Comparison of ENCODE assay signal across 9 cellular contexts in the genomic region with DNA sequence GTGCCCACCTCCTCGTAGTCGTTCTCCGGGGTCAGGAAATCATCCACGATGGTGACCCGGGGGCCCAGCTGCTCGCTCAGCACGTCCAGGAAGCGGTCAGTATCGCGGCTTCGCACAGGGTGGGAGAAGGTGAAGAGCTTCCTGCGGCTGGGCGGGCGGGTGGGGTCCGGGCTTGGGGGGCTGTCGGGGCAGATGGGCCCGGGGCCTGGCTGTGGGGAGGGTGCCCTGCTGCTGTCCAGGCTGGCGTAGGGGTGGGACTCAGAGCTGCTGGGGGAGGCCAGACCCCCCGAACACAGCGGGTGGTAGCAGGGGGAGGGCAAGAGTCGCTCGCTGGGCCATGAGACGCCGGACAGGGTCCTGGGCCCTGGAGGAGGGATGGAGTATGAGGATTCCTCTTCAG. TPM values are rescaled to one million over a fixed set of nuclear protein-coding genes. Genes with fewer than 3 reads are reported as not detected.
"Had no signal": no experiment of that assay in that cellular context is flagged by ENCODE, and none has a peak within 500 bp of the region (broad histone marks: within the 10 kb centered on the region; RNA-seq: fewer than 3 reads in every experiment).

No MANE protein-coding gene starts in this region.

- H3K27ac ChIP-seq: GM23248, HL-60 had no signal

- ATAC-seq: HepG2 had no signal

- H2AFZ ChIP-seq: GM23248 had no signal

- H3K9ac ChIP-seq: GM23248 had no signal

- DNase-seq: GM23248, GOT3, H9, HCEC 1CT, KBM-7 had no signal

- FAIRE-seq: HepG2 had no signal

- H3K4me3 ChIP-seq: GM23248 had no signal

RNA-seq across cellular contexts. Expression of a gene that starts 42.3 kb away (rescaled TPM):
- total RNA-seq: GM23248, H4, HepG2, HT1080 had no signal
- polyA plus RNA-seq: GM23248 had no signal
